Comparison of ENCODE assay signal across 1 cellular context in genomic region chr4:143558823-143559756, GRCh38.
TF ChIP-seq lines count a peak whose summit lies in the region.

No MANE protein-coding gene starts in this region.

TF ChIP-seq in GM12878, 131 proteins besides CTCF, POLR2A, EP300 and RAD21 (continued from another document):
- TF ChIP-seq, protein P1, sequence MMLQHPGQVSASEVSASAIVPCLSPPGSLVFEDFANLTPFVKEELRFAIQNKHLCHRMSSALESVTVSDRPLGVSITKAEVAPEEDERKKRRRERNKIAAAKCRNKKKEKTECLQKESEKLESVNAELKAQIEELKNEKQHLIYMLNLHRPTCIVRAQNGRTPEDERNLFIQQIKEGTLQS (IDR thresholded peaks at IDR 0.05; ENCODE audit: borderline replicate concordance, extremely low read depth, low read depth, low read length) = 0 out of 2 replicates have a peak, but pooled peaks have one; percentile 7
